10 cellular contexts compared by ENCODE assay signal in the genomic region with DNA sequence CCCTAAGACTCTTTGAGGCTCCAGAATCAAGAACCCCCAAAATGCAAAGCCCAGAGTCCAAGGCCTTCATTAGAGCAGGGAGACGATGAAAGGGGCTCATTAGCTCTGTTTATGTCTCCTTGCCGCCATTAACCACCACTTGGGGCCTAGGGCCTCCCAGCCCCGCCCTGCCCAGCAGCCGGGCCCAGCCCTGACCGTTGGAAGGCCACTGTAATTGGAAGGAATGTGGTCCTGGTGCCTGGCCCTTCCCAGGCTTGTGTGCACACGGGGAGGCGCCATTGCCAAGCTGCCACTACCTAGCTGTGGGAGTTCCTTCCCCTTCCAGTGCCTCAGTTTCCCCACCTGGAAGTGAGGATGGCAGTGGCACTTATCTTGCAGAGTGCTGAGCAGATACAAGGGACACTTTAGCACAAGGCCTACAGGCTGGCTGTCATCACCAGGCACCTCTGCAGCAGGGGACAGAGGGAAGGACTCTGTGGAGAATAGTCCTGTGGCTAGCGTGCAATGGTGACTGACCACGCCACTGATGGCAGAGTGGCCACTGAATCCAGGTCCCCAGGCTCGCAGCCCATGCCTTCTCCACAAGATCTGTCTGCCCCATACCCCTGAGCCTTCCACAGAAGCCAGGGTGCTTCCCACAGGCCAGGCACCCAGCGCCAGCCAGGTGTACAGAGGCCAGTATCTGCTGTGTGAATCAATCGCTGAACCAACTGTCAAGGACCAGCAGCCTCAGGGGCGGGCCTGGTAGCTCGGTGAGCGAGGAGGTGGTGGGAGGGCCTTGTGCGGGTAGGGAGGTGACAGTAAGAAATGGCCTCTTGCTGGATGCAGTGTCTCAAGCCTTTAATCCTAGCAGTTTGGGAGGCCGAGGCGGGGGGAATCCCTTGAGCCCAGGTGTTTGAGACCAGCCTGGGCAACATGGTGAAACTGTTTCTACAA. TPM values are rescaled to one million over a fixed set of nuclear protein-coding genes. Genes with fewer than 3 reads are reported as not detected.
DNase-seq lines count a peak whose midpoint lies in the region; ATAC-seq and TF ChIP-seq lines count a peak whose summit lies in the region.
"Had no signal": no experiment of that assay in that cellular context is flagged by ENCODE, and none has a peak within 500 bp of the region (broad histone marks: within the 10 kb centered on the region; RNA-seq: fewer than 3 reads in every experiment).

No MANE protein-coding gene starts in this region.

- H3K27me3 ChIP-seq in heart right ventricle (no peaks in the 10 kb centered on the region), transverse colon (no peaks in the 10 kb centered on the region), prostate gland (replicated peaks; ENCODE audit: insufficient read depth) (no peaks in the 10 kb centered on the region)

- H3K4me3 ChIP-seq in heart right ventricle (no peak overlapping the region), transverse colon (no peak overlapping the region), prostate gland (no peak overlapping the region)

- TF ChIP-seq POLR2A in transverse colon (IDR thresholded peaks at IDR 0.05), result no peak
- no peak for TF ChIP-seq POLR2A in prostate gland (IDR thresholded peaks at IDR 0.05)

- TF ChIP-seq CTCF in heart right ventricle (IDR thresholded peaks at IDR 0.05), result no peak
- no peak for TF ChIP-seq CTCF in transverse colon (IDR thresholded peaks at IDR 0.05)
- TF ChIP-seq CTCF in prostate gland (IDR thresholded peaks at IDR 0.05), result no peak

- intact Hi-C loops in heart right ventricle (cut with DNase I), result loop anchor here in 3 of 10 donors (2.0 to 10.0 kb wide), 3 partner anchors 22 to 108 kb away; a partner anchor contains a TSS
- intact Hi-C loops in left cardiac atrium (cut with DNase I), result loop anchor here in 1 of 2 donors (10.0 kb wide), 1 partner anchor 98 kb away; no protein-coding TSS in a partner anchor
- intact Hi-C loops in left colon (cut with DNase I, micrococcal nuclease), result loop anchor here in 1 of 2 donors (10.0 kb wide), 1 partner anchor 108 kb away; a partner anchor contains a TSS
- intact Hi-C loops in transverse colon (cut with DNase I; ENCODE audit: low total_unique reads), result loop anchor here (10.0 kb wide), 1 partner anchor 98 kb away; no protein-coding TSS in a partner anchor
- intact Hi-C loops in prostate gland (cut with DNase I), result no loop called here

- no peak for TF ChIP-seq EP300 in transverse colon (IDR thresholded peaks at IDR 0.05; ENCODE audit: low read depth)

- 72 to 75% methylated on average over 18 of the region's 18 CpGs for WGBS in heart right ventricle, 2 donors
- 66% methylated on average over 14 of the region's 18 CpGs; no CpG with 5 or more reads in 1 of the 2 donors for WGBS in transverse colon (ENCODE audit: low coverage in 1 of 2), 2 donors
- 76% methylated on average over 18 of the region's 18 CpGs for whole genome bisulfite sequencing in prostate gland

- in situ Hi-C loops in transverse colon (cut with MboI; ENCODE audit: low pct_ligation_motif_present in 1 of 4, low pct_unique_long_range_greater_than_20kb in 1 of 4, low sequenced_read_pairs in 3 of 4), result no loop called here

- H3K27ac ChIP-seq in heart right ventricle (peak overlapping the region in 8 of 10 donors; percentile 25 to 74 (median 36)), transverse colon (peak overlapping the region; percentile 47 to 82 (median 79)), prostate gland (no peak overlapping the region)

- ATAC-seq in heart right ventricle (no peak), left cardiac atrium (no peak), left colon (peak; percentile 28), left lobe of liver (no peak), SK-N-SH treated with all-trans-retinoic acid at 6 μM for 48 hours (no peak)

- H3K36me3 ChIP-seq in heart right ventricle (no peaks in the 10 kb centered on the region), transverse colon (no peaks in the 10 kb centered on the region), prostate gland (no peaks in the 10 kb centered on the region)

- H3K4me1 ChIP-seq in heart right ventricle (peaks cover 14 to 76% (median 63%) of the 10 kb centered on the region in 9 donors), transverse colon (peaks cover 55 to 83% (median 58%) of the 10 kb centered on the region in 4 donors), prostate gland (replicated peaks) (peaks cover 5% of the 10 kb centered on the region)

- H3K9me3 ChIP-seq in heart right ventricle (no peaks in the 10 kb centered on the region), transverse colon (no peaks in the 10 kb centered on the region), prostate gland (no peaks in the 10 kb centered on the region)

- DNase-seq in heart right ventricle (no peak), left cardiac atrium (no peak), left colon (peak in 1 of 2 donors; percentile 65), transverse colon (peak; percentile 68), prostate gland (ENCODE audit: low spot score) (no peak), left lobe of liver (ENCODE audit: low spot score) (no peak)
- peak; percentile 44 to 54 for DNase-seq in activated CD4-positive, alpha-beta T cell treated with anti-CD3 and anti-CD28 coated beads, Interleukin-2, amount 50 U/mL, for 48 hours
- DNase-seq: HFFc6, T1000 had no signal

TF ChIP-seq in SK-N-SH treated with all-trans-retinoic acid at 6 μM for 48 hours, 23 proteins besides CTCF, POLR2A, EP300 and RAD21:
- TF ChIP-seq GLIS3 (CRISPR knock-in tag; IDR thresholded peaks at IDR 0.05) (no peak), TCF4 (CRISPR knock-in tag; IDR thresholded peaks at IDR 0.05; ENCODE audit: borderline replicate concordance) (no peak), ZNF8 (CRISPR knock-in tag; IDR thresholded peaks at IDR 0.05) (no peak), ZNF565 (CRISPR knock-in tag; conservative IDR thresholded peaks at IDR 0.05; ENCODE audit: low read depth) (no peak), RARB (CRISPR knock-in tag; IDR thresholded peaks at IDR 0.05) (no peak), CSDC2 (CRISPR knock-in tag; IDR thresholded peaks at IDR 0.05) (no peak), TOX (CRISPR knock-in tag; IDR thresholded peaks at IDR 0.05; ENCODE audit: borderline replicate concordance) (no peak)
- TF ChIP-seq, protein P1, sequence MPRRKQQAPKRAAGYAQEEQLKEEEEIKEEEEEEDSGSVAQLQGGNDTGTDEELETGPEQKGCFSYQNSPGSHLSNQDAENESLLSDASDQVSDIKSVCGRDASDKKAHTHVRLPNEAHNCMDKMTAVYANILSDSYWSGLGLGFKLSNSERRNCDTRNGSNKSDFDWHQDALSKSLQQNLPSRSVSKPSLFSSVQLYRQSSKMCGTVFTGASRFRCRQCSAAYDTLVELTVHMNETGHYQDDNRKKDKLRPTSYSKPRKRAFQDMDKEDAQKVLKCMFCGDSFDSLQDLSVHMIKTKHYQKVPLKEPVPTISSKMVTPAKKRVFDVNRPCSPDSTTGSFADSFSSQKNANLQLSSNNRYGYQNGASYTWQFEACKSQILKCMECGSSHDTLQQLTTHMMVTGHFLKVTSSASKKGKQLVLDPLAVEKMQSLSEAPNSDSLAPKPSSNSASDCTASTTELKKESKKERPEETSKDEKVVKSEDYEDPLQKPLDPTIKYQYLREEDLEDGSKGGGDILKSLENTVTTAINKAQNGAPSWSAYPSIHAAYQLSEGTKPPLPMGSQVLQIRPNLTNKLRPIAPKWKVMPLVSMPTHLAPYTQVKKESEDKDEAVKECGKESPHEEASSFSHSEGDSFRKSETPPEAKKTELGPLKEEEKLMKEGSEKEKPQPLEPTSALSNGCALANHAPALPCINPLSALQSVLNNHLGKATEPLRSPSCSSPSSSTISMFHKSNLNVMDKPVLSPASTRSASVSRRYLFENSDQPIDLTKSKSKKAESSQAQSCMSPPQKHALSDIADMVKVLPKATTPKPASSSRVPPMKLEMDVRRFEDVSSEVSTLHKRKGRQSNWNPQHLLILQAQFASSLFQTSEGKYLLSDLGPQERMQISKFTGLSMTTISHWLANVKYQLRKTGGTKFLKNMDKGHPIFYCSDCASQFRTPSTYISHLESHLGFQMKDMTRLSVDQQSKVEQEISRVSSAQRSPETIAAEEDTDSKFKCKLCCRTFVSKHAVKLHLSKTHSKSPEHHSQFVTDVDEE (CRISPR knock-in tag; IDR thresholded peaks at IDR 0.05), result no peak
- TF ChIP-seq, protein P2, sequence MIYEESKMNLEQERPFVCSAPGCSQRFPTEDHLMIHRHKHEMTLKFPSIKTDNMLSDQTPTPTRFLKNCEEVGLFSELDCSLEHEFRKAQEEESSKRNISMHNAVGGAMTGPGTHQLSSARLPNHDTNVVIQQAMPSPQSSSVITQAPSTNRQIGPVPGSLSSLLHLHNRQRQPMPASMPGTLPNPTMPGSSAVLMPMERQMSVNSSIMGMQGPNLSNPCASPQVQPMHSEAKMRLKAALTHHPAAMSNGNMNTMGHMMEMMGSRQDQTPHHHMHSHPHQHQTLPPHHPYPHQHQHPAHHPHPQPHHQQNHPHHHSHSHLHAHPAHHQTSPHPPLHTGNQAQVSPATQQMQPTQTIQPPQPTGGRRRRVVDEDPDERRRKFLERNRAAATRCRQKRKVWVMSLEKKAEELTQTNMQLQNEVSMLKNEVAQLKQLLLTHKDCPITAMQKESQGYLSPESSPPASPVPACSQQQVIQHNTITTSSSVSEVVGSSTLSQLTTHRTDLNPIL (CRISPR knock-in tag; IDR thresholded peaks at IDR 0.05; ENCODE audit: low read depth), result no peak
TF ChIP-seq in SK-N-SH treated with all-trans-retinoic acid at 6 μM for 48 hours: peak in this region for 0.

RNA-seq across cellular contexts. Expression of a gene that starts 20.8 kb away (rescaled TPM):
- total RNA-seq in heart right ventricle (10 to 100 TPM in 3 of 10 donors, 1 to 10 TPM in 7; 2.5 to 14.7 (median 6.2) TPM), left cardiac atrium (10 to 100 TPM; 10.8 to 12.8 TPM), left colon (1 to 10 TPM; 4.9 to 5.5 TPM), transverse colon (10 to 100 TPM in 3 of 4 donors, 1 to 10 TPM in 1; 4.1 to 15.7 (median 11.8) TPM), prostate gland (10 to 100 TPM; 10.7 to 14.0 TPM), left lobe of liver (1.2 TPM)
- polyA plus RNA-seq in heart right ventricle, result 10 to 100 TPM in 1 of 2 donors, 1 to 10 TPM in 1; 5.5 to 10.5 TPM

RNA-seq across cellular contexts. Expression of a gene that starts 21.9 kb away (rescaled TPM):
- total RNA-seq in heart right ventricle (10 to 100 TPM; 21.4 to 45.1 (median 28.1) TPM), left cardiac atrium (10 to 100 TPM; 27.0 to 29.3 TPM), left colon (10 to 100 TPM; 29.1 to 49.1 TPM), transverse colon (100 to 1,000 TPM in 1 of 4 donors, 10 to 100 TPM in 3; 50.5 to 233 (median 58.2) TPM), prostate gland (10 to 100 TPM; 49.6 to 77.4 TPM), left lobe of liver (4.7 TPM)
- polyA plus RNA-seq in heart right ventricle, result 10 to 100 TPM; 15.6 to 40.5 TPM

Comparison
In these comparisons a context has a peak if more than half of its experiments do, and no peak if none do; other contexts are left out.
1. DNase-seq: peak in activated CD4-positive, alpha-beta T cell treated with anti-CD3 and anti-CD28 coated beads, Interleukin-2, amount 50 U/mL, for 48 hours (2 of 2) and transverse colon (single experiment); none in heart right ventricle (0 of 2), left cardiac atrium (single experiment), prostate gland (single experiment) and left lobe of liver (single experiment).
2. H3K27ac ChIP-seq: peak in heart right ventricle (8 of 10) and transverse colon (4 of 4); none in prostate gland (0 of 2).